In the genomic region with DNA sequence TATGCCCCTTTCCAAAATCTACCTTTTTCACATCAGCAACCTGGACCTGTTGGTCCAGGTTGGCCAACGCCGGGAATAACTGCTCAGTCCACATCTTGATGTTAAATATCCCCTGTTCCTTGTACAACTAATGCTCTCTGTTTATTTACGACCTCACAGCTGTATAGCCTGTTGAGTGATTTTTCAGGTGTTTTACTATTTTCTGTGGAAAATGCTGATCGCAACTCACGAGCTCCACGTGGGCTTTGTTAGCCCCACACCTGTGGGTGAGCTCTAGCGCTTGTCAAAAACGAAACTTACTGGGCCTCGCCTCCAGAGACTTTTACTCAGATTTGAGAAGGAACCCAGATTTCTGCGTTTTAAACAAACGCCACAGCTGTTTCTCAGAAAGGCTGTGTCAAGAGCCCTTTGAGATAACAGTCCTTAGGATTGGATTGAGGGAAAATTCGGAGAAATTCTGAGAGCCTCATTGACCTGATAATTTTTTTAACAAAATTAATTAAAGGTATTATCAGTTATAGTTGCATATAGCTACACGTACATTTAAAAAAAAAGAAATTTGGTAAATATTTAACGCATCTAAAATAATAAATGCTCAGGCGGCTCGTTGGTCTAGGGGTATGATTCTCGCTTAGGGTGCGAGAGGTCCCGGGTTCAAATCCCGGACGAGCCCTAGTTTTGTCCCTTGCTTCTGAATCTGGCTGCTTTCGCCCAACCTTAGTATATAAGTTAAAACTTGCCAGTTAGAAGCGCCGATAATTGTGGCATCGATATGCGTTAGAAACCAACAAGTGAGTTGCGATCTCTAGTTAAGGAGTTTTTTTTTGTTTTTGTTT, we compare ENCODE assay signal across 1 cellular context.
TF ChIP-seq lines count a peak whose summit lies in the region.

No MANE protein-coding gene starts in this region.

TF ChIP-seq in HepG2, 621 proteins besides CTCF, POLR2A, EP300 and RAD21 (continued from another document and continues in another):
- TF ChIP-seq, protein P1, sequence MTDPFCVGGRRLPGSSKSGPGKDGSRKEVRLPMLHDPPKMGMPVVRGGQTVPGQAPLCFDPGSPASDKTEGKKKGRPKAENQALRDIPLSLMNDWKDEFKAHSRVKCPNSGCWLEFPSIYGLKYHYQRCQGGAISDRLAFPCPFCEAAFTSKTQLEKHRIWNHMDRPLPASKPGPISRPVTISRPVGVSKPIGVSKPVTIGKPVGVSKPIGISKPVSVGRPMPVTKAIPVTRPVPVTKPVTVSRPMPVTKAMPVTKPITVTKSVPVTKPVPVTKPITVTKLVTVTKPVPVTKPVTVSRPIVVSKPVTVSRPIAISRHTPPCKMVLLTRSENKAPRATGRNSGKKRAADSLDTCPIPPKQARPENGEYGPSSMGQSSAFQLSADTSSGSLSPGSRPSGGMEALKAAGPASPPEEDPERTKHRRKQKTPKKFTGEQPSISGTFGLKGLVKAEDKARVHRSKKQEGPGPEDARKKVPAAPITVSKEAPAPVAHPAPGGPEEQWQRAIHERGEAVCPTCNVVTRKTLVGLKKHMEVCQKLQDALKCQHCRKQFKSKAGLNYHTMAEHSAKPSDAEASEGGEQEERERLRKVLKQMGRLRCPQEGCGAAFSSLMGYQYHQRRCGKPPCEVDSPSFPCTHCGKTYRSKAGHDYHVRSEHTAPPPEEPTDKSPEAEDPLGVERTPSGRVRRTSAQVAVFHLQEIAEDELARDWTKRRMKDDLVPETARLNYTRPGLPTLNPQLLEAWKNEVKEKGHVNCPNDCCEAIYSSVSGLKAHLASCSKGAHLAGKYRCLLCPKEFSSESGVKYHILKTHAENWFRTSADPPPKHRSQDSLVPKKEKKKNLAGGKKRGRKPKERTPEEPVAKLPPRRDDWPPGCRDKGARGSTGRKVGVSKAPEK (CRISPR knock-in tag; IDR thresholded peaks at IDR 0.05; ENCODE audit: borderline replicate concordance): no peak
- TF ChIP-seq ZNF383 (CRISPR knock-in tag; IDR thresholded peaks at IDR 0.05; ENCODE audit: borderline replicate concordance): no peak
- TF ChIP-seq, protein P2, sequence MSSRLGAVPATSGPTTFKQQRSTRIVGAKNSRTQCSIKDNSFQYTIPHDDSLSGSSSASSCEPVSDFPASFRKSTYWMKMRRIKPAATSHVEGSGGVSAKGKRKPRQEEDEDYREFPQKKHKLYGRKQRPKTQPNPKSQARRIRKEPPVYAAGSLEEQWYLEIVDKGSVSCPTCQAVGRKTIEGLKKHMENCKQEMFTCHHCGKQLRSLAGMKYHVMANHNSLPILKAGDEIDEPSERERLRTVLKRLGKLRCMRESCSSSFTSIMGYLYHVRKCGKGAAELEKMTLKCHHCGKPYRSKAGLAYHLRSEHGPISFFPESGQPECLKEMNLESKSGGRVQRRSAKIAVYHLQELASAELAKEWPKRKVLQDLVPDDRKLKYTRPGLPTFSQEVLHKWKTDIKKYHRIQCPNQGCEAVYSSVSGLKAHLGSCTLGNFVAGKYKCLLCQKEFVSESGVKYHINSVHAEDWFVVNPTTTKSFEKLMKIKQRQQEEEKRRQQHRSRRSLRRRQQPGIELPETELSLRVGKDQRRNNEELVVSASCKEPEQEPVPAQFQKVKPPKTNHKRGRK (CRISPR knock-in tag; IDR thresholded peaks at IDR 0.05): no peak
- TF ChIP-seq RFX1 (IDR thresholded peaks at IDR 0.05): no peak
- no peak for TF ChIP-seq NFE2L1 (CRISPR knock-in tag; IDR thresholded peaks at IDR 0.05; ENCODE audit: borderline replicate concordance)
- no peak for TF ChIP-seq SNRNP70 (IDR thresholded peaks at IDR 0.05; ENCODE audit: low read depth, low read length)
- TF ChIP-seq, protein P3, sequence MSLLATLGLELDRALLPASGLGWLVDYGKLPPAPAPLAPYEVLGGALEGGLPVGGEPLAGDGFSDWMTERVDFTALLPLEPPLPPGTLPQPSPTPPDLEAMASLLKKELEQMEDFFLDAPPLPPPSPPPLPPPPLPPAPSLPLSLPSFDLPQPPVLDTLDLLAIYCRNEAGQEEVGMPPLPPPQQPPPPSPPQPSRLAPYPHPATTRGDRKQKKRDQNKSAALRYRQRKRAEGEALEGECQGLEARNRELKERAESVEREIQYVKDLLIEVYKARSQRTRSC (CRISPR knock-in tag; IDR thresholded peaks at IDR 0.05; ENCODE audit: low read depth): no peak
- TF ChIP-seq POLR2AphosphoS5 (IDR thresholded peaks at IDR 0.05; ENCODE audit: low read depth, low read length): no peak
- TF ChIP-seq NR2F6 (IDR thresholded peaks at IDR 0.05): no peak; the same call in 1 of the 2 replicates
- TF ChIP-seq NR2F6 (CRISPR knock-in tag; IDR thresholded peaks at IDR 0.05): no peak; the same call in 1 of the 2 replicates
- TF ChIP-seq, protein P4, sequence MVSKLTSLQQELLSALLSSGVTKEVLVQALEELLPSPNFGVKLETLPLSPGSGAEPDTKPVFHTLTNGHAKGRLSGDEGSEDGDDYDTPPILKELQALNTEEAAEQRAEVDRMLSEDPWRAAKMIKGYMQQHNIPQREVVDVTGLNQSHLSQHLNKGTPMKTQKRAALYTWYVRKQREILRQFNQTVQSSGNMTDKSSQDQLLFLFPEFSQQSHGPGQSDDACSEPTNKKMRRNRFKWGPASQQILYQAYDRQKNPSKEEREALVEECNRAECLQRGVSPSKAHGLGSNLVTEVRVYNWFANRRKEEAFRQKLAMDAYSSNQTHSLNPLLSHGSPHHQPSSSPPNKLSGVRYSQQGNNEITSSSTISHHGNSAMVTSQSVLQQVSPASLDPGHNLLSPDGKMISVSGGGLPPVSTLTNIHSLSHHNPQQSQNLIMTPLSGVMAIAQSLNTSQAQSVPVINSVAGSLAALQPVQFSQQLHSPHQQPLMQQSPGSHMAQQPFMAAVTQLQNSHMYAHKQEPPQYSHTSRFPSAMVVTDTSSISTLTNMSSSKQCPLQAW (CRISPR knock-in tag; IDR thresholded peaks at IDR 0.05): 0 out of 2 replicates have a peak, but pooled peaks have one; percentile 34
- TF ChIP-seq ZNF101 (CRISPR knock-in tag; IDR thresholded peaks at IDR 0.05; ENCODE audit: borderline replicate concordance, low read depth): no peak
- TF ChIP-seq TEAD2 (CRISPR knock-in tag; IDR thresholded peaks at IDR 0.05): no peak
- TF ChIP-seq, protein P5, sequence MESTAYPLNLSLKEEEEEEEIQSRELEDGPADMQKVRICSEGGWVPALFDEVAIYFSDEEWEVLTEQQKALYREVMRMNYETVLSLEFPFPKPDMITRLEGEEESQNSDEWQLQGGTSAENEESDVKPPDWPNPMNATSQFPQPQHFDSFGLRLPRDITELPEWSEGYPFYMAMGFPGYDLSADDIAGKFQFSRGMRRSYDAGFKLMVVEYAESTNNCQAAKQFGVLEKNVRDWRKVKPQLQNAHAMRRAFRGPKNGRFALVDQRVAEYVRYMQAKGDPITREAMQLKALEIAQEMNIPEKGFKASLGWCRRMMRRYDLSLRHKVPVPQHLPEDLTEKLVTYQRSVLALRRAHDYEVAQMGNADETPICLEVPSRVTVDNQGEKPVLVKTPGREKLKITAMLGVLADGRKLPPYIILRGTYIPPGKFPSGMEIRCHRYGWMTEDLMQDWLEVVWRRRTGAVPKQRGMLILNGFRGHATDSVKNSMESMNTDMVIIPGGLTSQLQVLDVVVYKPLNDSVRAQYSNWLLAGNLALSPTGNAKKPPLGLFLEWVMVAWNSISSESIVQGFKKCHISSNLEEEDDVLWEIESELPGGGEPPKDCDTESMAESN (CRISPR knock-in tag; conservative IDR thresholded peaks at IDR 0.05): no peak; the same call in 1 of the 2 replicates
- TF ChIP-seq NFYC (CRISPR knock-in tag; IDR thresholded peaks at IDR 0.05): no peak
- TF ChIP-seq HOXA9 (CRISPR knock-in tag; IDR thresholded peaks at IDR 0.05; ENCODE audit: borderline replicate concordance): no peak
- TF ChIP-seq PHF21A (CRISPR knock-in tag; IDR thresholded peaks at IDR 0.05): 0 out of 2 replicates have a peak, but pooled peaks have one; percentile 5
- no peak for TF ChIP-seq ZFP36L1 (CRISPR knock-in tag; IDR thresholded peaks at IDR 0.05)
- TF ChIP-seq, protein P6, sequence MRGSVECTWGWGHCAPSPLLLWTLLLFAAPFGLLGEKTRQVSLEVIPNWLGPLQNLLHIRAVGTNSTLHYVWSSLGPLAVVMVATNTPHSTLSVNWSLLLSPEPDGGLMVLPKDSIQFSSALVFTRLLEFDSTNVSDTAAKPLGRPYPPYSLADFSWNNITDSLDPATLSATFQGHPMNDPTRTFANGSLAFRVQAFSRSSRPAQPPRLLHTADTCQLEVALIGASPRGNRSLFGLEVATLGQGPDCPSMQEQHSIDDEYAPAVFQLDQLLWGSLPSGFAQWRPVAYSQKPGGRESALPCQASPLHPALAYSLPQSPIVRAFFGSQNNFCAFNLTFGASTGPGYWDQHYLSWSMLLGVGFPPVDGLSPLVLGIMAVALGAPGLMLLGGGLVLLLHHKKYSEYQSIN (CRISPR knock-in tag; IDR thresholded peaks at IDR 0.05; ENCODE audit: borderline replicate concordance): no peak
- TF ChIP-seq RORA (CRISPR knock-in tag; IDR thresholded peaks at IDR 0.05): no peak
- TF ChIP-seq, protein P7, sequence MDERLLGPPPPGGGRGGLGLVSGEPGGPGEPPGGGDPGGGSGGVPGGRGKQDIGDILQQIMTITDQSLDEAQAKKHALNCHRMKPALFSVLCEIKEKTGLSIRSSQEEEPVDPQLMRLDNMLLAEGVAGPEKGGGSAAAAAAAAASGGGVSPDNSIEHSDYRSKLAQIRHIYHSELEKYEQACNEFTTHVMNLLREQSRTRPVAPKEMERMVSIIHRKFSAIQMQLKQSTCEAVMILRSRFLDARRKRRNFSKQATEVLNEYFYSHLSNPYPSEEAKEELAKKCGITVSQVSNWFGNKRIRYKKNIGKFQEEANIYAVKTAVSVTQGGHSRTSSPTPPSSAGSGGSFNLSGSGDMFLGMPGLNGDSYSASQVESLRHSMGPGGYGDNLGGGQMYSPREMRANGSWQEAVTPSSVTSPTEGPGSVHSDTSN (CRISPR knock-in tag; IDR thresholded peaks at IDR 0.05): no peak
- no peak for TF ChIP-seq POLR2AphosphoS2 (IDR thresholded peaks at IDR 0.05; ENCODE audit: low read depth, low read length)
- TF ChIP-seq, protein P8, sequence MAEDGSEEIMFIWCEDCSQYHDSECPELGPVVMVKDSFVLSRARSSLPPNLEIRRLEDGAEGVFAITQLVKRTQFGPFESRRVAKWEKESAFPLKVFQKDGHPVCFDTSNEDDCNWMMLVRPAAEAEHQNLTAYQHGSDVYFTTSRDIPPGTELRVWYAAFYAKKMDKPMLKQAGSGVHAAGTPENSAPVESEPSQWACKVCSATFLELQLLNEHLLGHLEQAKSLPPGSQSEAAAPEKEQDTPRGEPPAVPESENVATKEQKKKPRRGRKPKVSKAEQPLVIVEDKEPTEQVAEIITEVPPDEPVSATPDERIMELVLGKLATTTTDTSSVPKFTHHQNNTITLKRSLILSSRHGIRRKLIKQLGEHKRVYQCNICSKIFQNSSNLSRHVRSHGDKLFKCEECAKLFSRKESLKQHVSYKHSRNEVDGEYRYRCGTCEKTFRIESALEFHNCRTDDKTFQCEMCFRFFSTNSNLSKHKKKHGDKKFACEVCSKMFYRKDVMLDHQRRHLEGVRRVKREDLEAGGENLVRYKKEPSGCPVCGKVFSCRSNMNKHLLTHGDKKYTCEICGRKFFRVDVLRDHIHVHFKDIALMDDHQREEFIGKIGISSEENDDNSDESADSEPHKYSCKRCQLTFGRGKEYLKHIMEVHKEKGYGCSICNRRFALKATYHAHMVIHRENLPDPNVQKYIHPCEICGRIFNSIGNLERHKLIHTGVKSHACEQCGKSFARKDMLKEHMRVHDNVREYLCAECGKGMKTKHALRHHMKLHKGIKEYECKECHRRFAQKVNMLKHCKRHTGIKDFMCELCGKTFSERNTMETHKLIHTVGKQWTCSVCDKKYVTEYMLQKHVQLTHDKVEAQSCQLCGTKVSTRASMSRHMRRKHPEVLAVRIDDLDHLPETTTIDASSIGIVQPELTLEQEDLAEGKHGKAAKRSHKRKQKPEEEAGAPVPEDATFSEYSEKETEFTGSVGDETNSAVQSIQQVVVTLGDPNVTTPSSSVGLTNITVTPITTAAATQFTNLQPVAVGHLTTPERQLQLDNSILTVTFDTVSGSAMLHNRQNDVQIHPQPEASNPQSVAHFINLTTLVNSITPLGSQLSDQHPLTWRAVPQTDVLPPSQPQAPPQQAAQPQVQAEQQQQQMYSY (CRISPR knock-in tag; IDR thresholded peaks at IDR 0.05): no peak
- TF ChIP-seq, protein P9, sequence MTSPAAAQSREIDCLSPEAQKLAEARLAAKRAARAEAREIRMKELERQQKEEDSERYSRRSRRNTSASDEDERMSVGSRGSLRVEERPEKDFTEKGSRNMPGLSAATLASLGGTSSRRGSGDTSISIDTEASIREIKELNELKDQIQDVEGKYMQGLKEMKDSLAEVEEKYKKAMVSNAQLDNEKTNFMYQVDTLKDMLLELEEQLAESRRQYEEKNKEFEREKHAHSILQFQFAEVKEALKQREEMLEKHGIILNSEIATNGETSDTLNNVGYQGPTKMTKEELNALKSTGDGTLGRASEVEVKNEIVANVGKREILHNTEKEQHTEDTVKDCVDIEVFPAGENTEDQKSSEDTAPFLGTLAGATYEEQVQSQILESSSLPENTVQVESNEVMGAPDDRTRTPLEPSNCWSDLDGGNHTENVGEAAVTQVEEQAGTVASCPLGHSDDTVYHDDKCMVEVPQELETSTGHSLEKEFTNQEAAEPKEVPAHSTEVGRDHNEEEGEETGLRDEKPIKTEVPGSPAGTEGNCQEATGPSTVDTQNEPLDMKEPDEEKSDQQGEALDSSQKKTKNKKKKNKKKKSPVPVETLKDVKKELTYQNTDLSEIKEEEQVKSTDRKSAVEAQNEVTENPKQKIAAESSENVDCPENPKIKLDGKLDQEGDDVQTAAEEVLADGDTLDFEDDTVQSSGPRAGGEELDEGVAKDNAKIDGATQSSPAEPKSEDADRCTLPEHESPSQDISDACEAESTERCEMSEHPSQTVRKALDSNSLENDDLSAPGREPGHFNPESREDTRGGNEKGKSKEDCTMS (CRISPR knock-in tag; conservative IDR thresholded peaks at IDR 0.05): no peak
- TF ChIP-seq HNRNPH1 (optimal IDR thresholded peaks at IDR 0.05; ENCODE audit: low read depth, low read length): no peak
- TF ChIP-seq, protein P10, sequence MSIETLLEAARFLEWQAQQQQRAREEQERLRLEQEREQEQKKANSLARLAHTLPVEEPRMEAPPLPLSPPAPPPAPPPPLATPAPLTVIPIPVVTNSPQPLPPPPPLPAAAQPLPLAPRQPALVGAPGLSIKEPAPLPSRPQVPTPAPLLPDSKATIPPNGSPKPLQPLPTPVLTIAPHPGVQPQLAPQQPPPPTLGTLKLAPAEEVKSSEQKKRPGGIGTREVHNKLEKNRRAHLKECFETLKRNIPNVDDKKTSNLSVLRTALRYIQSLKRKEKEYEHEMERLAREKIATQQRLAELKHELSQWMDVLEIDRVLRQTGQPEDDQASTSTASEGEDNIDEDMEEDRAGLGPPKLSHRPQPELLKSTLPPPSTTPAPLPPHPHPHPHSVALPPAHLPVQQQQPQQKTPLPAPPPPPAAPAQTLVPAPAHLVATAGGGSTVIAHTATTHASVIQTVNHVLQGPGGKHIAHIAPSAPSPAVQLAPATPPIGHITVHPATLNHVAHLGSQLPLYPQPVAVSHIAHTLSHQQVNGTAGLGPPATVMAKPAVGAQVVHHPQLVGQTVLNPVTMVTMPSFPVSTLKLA (IDR thresholded peaks at IDR 0.05): no peak
- TF ChIP-seq, protein P11, sequence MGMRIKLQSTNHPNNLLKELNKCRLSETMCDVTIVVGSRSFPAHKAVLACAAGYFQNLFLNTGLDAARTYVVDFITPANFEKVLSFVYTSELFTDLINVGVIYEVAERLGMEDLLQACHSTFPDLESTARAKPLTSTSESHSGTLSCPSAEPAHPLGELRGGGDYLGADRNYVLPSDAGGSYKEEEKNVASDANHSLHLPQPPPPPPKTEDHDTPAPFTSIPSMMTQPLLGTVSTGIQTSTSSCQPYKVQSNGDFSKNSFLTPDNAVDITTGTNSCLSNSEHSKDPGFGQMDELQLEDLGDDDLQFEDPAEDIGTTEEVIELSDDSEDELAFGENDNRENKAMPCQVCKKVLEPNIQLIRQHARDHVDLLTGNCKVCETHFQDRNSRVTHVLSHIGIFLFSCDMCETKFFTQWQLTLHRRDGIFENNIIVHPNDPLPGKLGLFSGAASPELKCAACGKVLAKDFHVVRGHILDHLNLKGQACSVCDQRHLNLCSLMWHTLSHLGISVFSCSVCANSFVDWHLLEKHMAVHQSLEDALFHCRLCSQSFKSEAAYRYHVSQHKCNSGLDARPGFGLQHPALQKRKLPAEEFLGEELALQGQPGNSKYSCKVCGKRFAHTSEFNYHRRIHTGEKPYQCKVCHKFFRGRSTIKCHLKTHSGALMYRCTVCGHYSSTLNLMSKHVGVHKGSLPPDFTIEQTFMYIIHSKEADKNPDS (CRISPR knock-in tag; IDR thresholded peaks at IDR 0.05): no peak
